8 cellular contexts compared by ENCODE assay signal in genomic region chr14:55354500-55354899, GRCh38. TPM values are rescaled to one million over a fixed set of nuclear protein-coding genes. Genes with fewer than 3 reads are reported as not detected.
DNase-seq lines count a peak whose midpoint lies in the region; ATAC-seq, FAIRE-seq and TF ChIP-seq lines count a peak whose summit lies in the region.

No MANE protein-coding gene starts in this region.

- TF ChIP-seq POLR2A in endothelial cell of umbilical vein (IDR thresholded peaks at IDR 0.05; ENCODE audit: low read depth, low read length): no peak

- no peak overlapping the region for H3K4me2 ChIP-seq in endothelial cell of umbilical vein (ENCODE audit: insufficient read depth, low read length)

- H3K4me3 ChIP-seq in endothelial cell of umbilical vein (replicated peaks in 1 of 3; ENCODE audit: insufficient read depth in 1 of 3, low read depth in 1 of 3, low read length in 3 of 3): no peak overlapping the region

- ATAC-seq in HG02938 (IDR thresholded peaks at IDR 0.05; ENCODE audit: unreplicated experiment) (peak; percentile 58), GM21528 (IDR thresholded peaks at IDR 0.05; ENCODE audit: low FRiP score, unreplicated experiment) (no peak)

- H3K36me3 ChIP-seq in endothelial cell of umbilical vein (ENCODE audit: control insufficient read depth in 2 of 2, extremely low read depth in 1 of 2, insufficient read depth in 2 of 2, low read length in 2 of 2): peaks cover 0 to 13% of the 10 kb centered on the region in 2 experiments

- peak overlapping the region; percentile 18 for H3K4me3 Mint-ChIP-seq in activated CD4-positive, alpha-beta memory T cell treated with anti-CD3 and anti-CD28 coated beads, Interleukin-2, amount 10 ng/mL, durations not matched to agents 7 days and 5 days

- no peaks in the 10 kb centered on the region for H3K4me1 ChIP-seq in endothelial cell of umbilical vein (ENCODE audit: control insufficient read depth, extremely low read depth, insufficient read depth, low read length)

- H3K27me3 ChIP-seq in endothelial cell of umbilical vein (ENCODE audit: control insufficient read depth in 2 of 2, insufficient read depth in 2 of 2, low read length in 2 of 2): no peaks in the 10 kb centered on the region

- CTCF ChIA-PET in GM10248 (lab: Yijun Ruan, JAX): interaction anchor here (0.6 to 6.7 kb wide), 49 partner anchors 9 to 307 kb away, joined by 3 to 56 read pairs (median 5); partner anchors contain the start of gene FBXO34
- CTCF ChIA-PET in activated CD4-positive, alpha-beta memory T cell treated with anti-CD3 and anti-CD28 coated beads, Interleukin-2, amount 10 ng/mL, durations not matched to agents 7 days and 5 days (lab: Charles Lee): interaction anchor here (0.8 to 9.8 kb wide), 32 partner anchors 9 to 303 kb away, joined by 3 to 184 read pairs (median 5); partner anchors contain the start of genes FBXO34 and MAPK1IP1L
- CTCF ChIA-PET in endothelial cell of umbilical vein (lab: Charles Lee): interaction anchor here (0.7 to 4.1 kb wide), 41 partner anchors 8 to 1132 kb away, joined by 3 to 71 read pairs (median 4); partner anchors contain the start of gene FBXO34

- H3K27ac ChIP-seq in endothelial cell of umbilical vein (ENCODE audit: insufficient read depth, low read depth, low read length) (no peak overlapping the region), substantia nigra (ENCODE audit: low read depth, low read length, poor library complexity, severe bottlenecking) (no peak overlapping the region)

- no peaks in the 10 kb centered on the region for H3K27me3 Mint-ChIP-seq in activated CD4-positive, alpha-beta memory T cell treated with anti-CD3 and anti-CD28 coated beads, Interleukin-2, amount 10 ng/mL, durations not matched to agents 7 days and 5 days

- peak; percentile 63 for DNase-seq in GM10248 (ENCODE audit: extremely low spot score)
- DNase-seq in NCI-H345 treated with DMSO at 0.1 percent for 48 hours (lab: John Stamatoyannopoulos, UW; ENCODE audit: unreplicated experiment): peak; percentile 59
- peak; percentile 70 for DNase-seq in activated CD4-positive, alpha-beta memory T cell treated with anti-CD3 and anti-CD28 coated beads, Interleukin-2, amount 10 ng/mL, durations not matched to agents 7 days and 5 days
- peak; percentile 43 for DNase-seq in endothelial cell of umbilical vein (ENCODE audit: low read depth, low spot score)
- DNase-seq in middle frontal gyrus (ENCODE audit: extremely low spot score, low spot score): peak; percentile 57
- DNase-seq in substantia nigra (lab: John Stamatoyannopoulos, UW): peak in 33 of 49 donors; percentile 1 to 62 (median 20)

- peaks cover 29% of the 10 kb centered on the region for H3K4me1 Mint-ChIP-seq in activated CD4-positive, alpha-beta memory T cell treated with anti-CD3 and anti-CD28 coated beads, Interleukin-2, amount 10 ng/mL, durations not matched to agents 7 days and 5 days

- peak; percentile 79 for FAIRE-seq in endothelial cell of umbilical vein (lab: Jason Lieb, UNC)

- intact Hi-C loops in endothelial cell of umbilical vein (cut with micrococcal nuclease): loop anchor here (1.0 to 2.0 kb wide), 4 partner anchors 76 to 141 kb away; partner anchors contain the start of gene FBXO34

- H3K9me3 ChIP-seq in endothelial cell of umbilical vein (replicated peaks; ENCODE audit: control insufficient read depth, insufficient read depth, low read length): no peaks in the 10 kb centered on the region

- no TSS peak for BruUV-seq in endothelial cell of umbilical vein (replicated peaks; lab: Mats Ljungman, UMichigan)

- H4K20me1 ChIP-seq in endothelial cell of umbilical vein (replicated peaks; ENCODE audit: control insufficient read depth, extremely low read depth, insufficient read depth, low read length): no peaks in the 10 kb centered on the region

- peak overlapping the region; percentile 88 for H3K27ac Mint-ChIP-seq in activated CD4-positive, alpha-beta memory T cell treated with anti-CD3 and anti-CD28 coated beads, Interleukin-2, amount 10 ng/mL, durations not matched to agents 7 days and 5 days

- POLR2A ChIA-PET in GM10248 (lab: Yijun Ruan, JAX): interaction anchor here (0.6 to 1.0 kb wide), 2 partner anchors 76 to 79 kb away, joined by 3 read pairs; no protein-coding TSS in a partner anchor
- POLR2A ChIA-PET in activated CD4-positive, alpha-beta memory T cell treated with anti-CD3 and anti-CD28 coated beads, Interleukin-2, amount 10 ng/mL, durations not matched to agents 7 days and 5 days (lab: Charles Lee): interaction anchor here (0.6 to 2.3 kb wide), 18 partner anchors 14 to 328 kb away, joined by 3 to 38 read pairs (median 4); partner anchors contain the start of genes ATG14, DLGAP5, FBXO34 and SOCS4
- POLR2A ChIA-PET in endothelial cell of umbilical vein (lab: Charles Lee): interaction anchor here (0.5 kb wide), 1 partner anchor 265 kb away, joined by 7 read pairs; no protein-coding TSS in a partner anchor

- H3K36me3 Mint-ChIP-seq in activated CD4-positive, alpha-beta memory T cell treated with anti-CD3 and anti-CD28 coated beads, Interleukin-2, amount 10 ng/mL, durations not matched to agents 7 days and 5 days (ENCODE audit: low read depth): peaks cover 20% of the 10 kb centered on the region

- H3K79me2 ChIP-seq in endothelial cell of umbilical vein (ENCODE audit: control insufficient read depth, insufficient read depth, low read length): no peaks in the 10 kb centered on the region

- dilution Hi-C loops in endothelial cell of umbilical vein (cut with MboI; ENCODE audit: extremely low pct_ligation_motif_present, low sequenced_read_pairs): no loop called here

- no peak overlapping the region for H2AFZ ChIP-seq in endothelial cell of umbilical vein (ENCODE audit: low read depth, low read length)

- no peaks in the 10 kb centered on the region for H3K9me3 Mint-ChIP-seq in activated CD4-positive, alpha-beta memory T cell treated with anti-CD3 and anti-CD28 coated beads, Interleukin-2, amount 10 ng/mL, durations not matched to agents 7 days and 5 days

- no peak overlapping the region for H3K9ac ChIP-seq in endothelial cell of umbilical vein (replicated peaks; ENCODE audit: extremely low read depth, insufficient read depth, low read length)

- peak; percentile 77 for TF ChIP-seq CTCF in GM10248 (IDR thresholded peaks at IDR 0.05; ENCODE audit: control extremely low read depth, extremely low read depth, low read depth, missing control alignments)
- TF ChIP-seq CTCF in endothelial cell of umbilical vein (IDR thresholded peaks at IDR 0.05; ENCODE audit: extremely low read depth in 1 of 2, insufficient read depth in 1 of 2, low read depth in 1 of 2, low read length in 2 of 2): peak; percentile 54 to 72

- H3K9me1 ChIP-seq in endothelial cell of umbilical vein (replicated peaks; ENCODE audit: control insufficient read depth, extremely low read depth, insufficient read depth, low read length): no peaks in the 10 kb centered on the region

TF ChIP-seq in endothelial cell of umbilical vein, 7 proteins besides CTCF, POLR2A, EP300 and RAD21:
- no peak for TF ChIP-seq MYC (IDR thresholded peaks at IDR 0.05; ENCODE audit: low read depth, low read length)
- TF ChIP-seq FOS (IDR thresholded peaks at IDR 0.05; ENCODE audit: borderline replicate concordance, insufficient read depth, low read length): no peak
- no peak for TF ChIP-seq JUN (IDR thresholded peaks at IDR 0.05; ENCODE audit: borderline replicate concordance, insufficient read depth, insufficient read length, low read depth)
- TF ChIP-seq MAX (IDR thresholded peaks at IDR 0.05; ENCODE audit: insufficient read depth, insufficient read length): no peak
- TF ChIP-seq POLR2AphosphoS5 (IDR thresholded peaks at IDR 0.05; ENCODE audit: insufficient read depth, low read depth, low read length): no peak
- TF ChIP-seq GATA2 (IDR thresholded peaks at IDR 0.05; ENCODE audit: insufficient read depth, insufficient read length, low read depth, low read length): no peak
- no peak for TF ChIP-seq EZH2 (IDR thresholded peaks at IDR 0.05; ENCODE audit: borderline replicate concordance, low read depth, low read length, severe bottlenecking)

RNA-seq across cellular contexts. Expression of gene ATG14, which starts 57.1 kb away (rescaled TPM):
- total RNA-seq in activated CD4-positive, alpha-beta memory T cell treated with anti-CD3 and anti-CD28 coated beads, Interleukin-2, amount 10 ng/mL, durations not matched to agents 7 days and 5 days: 1 to 10 TPM; 5.5 TPM
- total RNA-seq in endothelial cell of umbilical vein: 9.6 and 10.0 TPM in 2 replicates
- 4.8 and 5.9 TPM in 2 replicates for polyA plus RNA-seq in endothelial cell of umbilical vein
- 4.0 TPM in 2 replicates for polyA plus RNA-seq in endothelial cell of umbilical vein (2011; cell fraction: cytosol; rRNA removed)
- 27.1 and 28.8 TPM in 2 replicates for polyA plus RNA-seq in endothelial cell of umbilical vein (2011; cell fraction: nucleus; rRNA removed)
- 5.8 and 8.4 TPM in 2 replicates for polyA plus RNA-seq in endothelial cell of umbilical vein (2012)
- 11.4 and 11.6 TPM in 2 replicates for polyA minus RNA-seq in endothelial cell of umbilical vein
- polyA minus RNA-seq in endothelial cell of umbilical vein (2011; cell fraction: cytosol; rRNA and poly(A)+ RNA removed): 5.0 TPM
- 11.0 and 13.2 TPM in 2 replicates for polyA minus RNA-seq in endothelial cell of umbilical vein (2011; cell fraction: nucleus; rRNA and poly(A)+ RNA removed)

Comparison
In these comparisons a context has a peak if more than half of its experiments do, and no peak if none do; other contexts are left out.
1. DNase-seq: peak in every context shown above with its lines; median percentile 70 in activated CD4-positive, alpha-beta memory T cell treated with anti-CD3 and anti-CD28 coated beads, Interleukin-2, amount 10 ng/mL, durations not matched to agents 7 days and 5 days; 63 in GM10248; 59 in NCI-H345 treated with DMSO at 0.1 percent for 48 hours; 57 in middle frontal gyrus; 43 in endothelial cell of umbilical vein; 20 in substantia nigra.